In the genomic region with DNA sequence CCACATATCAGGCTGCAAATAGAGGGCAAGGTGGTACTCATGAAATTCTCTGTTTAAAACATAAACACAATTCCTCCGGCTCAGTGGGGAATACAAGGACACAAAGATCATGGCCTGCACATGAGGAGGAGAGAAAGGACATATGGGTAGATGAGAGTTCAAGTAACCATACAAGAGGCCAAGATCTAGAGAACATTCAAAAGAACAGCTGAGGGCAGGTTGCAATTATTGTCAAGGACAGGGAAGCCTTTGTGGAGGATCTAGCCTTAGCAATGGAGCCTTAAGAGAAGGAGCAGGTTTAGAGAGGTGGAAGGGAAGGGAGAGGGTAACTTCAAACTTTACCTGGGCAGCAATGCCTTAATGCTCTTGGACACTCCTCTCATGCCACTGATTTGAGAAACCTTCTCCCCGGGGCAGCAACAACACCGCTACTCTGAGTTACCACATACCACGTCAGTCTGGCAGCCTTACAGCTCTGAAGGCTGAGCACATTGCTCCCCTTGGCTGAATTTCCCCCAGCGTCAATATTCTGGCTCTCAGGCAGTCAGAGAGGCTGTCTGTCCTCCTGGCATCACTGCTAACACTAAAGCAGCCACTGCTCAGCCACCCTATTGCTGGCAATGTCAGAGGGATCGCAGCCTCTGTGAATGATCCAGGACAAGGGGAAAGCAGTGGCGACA, we compare ENCODE assay signal across 9 cellular contexts. TPM values are rescaled to one million over a fixed set of nuclear protein-coding genes. Genes with fewer than 3 reads are reported as not detected.
DNase-seq lines count a peak whose midpoint lies in the region; ATAC-seq and TF ChIP-seq lines count a peak whose summit lies in the region.
"Had no signal": no experiment of that assay in that cellular context is flagged by ENCODE, and none has a peak within 500 bp of the region (broad histone marks: within the 10 kb centered on the region; RNA-seq: fewer than 3 reads in every experiment).

No MANE protein-coding gene starts in this region.

- H3K4me3 ChIP-seq in AG10803 (ENCODE audit: low read length) (no peak overlapping the region), rectal smooth muscle tissue (ENCODE audit: low read length) (no peak overlapping the region)

- no peaks in the 10 kb centered on the region for H3K36me3 ChIP-seq in rectal smooth muscle tissue (ENCODE audit: control insufficient read depth, insufficient read depth, low read length)

- no peak overlapping the region for H3K27ac Mint-ChIP-seq in activated naive CD4-positive, alpha-beta T cell treated with anti-CD3 and anti-CD28 coated beads, Interleukin-2, amount 50 U/mL, for 72 hours

- H3K27me3 ChIP-seq in rectal smooth muscle tissue (ENCODE audit: control insufficient read depth, insufficient read depth, low read length): no peaks in the 10 kb centered on the region

- H3K27ac ChIP-seq in rectal smooth muscle tissue (ENCODE audit: low read depth, low read length): peak overlapping the region; percentile 10

- peak; percentile 64 for DNase-seq in AG10803 (ENCODE audit: low read depth)
- DNase-seq in cerebellum (ENCODE audit: low spot score): peak; percentile 45
- peak; percentile 24 to 58 for DNase-seq in hippocampal formation (lab: John Stamatoyannopoulos, UW)
- no peak for DNase-seq in activated naive CD4-positive, alpha-beta T cell treated with anti-CD3 and anti-CD28 coated beads, Interleukin-2, amount 50 U/mL, for 72 hours (ENCODE audit: low spot score in 2 of 2)
- no peak for DNase-seq in T-helper 1 cell
- no peak for DNase-seq in activated T-cell treated with anti-CD3 and anti-CD28 coated beads for 4 hours
- DNase-seq: NCI-H2029 treated with DMSO at 0.1 percent for 48 hours had no signal

- no peak for TF ChIP-seq CTCF in AG10803 (conservative IDR thresholded peaks at IDR 0.05; ENCODE audit: low read length)

- H3K4me1 ChIP-seq in rectal smooth muscle tissue (ENCODE audit: control insufficient read depth, insufficient read depth, low read length): peaks cover 9% of the 10 kb centered on the region

- no peak overlapping the region for H3K9ac ChIP-seq in rectal smooth muscle tissue (ENCODE audit: low read length)

- H3K9me3 Mint-ChIP-seq in activated naive CD4-positive, alpha-beta T cell treated with anti-CD3 and anti-CD28 coated beads, Interleukin-2, amount 50 U/mL, for 72 hours: no peaks in the 10 kb centered on the region

- no peak for ATAC-seq in activated naive CD4-positive, alpha-beta T cell treated with anti-CD3 and anti-CD28 coated beads, Interleukin-2, amount 50 U/mL, for 72 hours
- no peak for ATAC-seq in HG03378 (IDR thresholded peaks at IDR 0.05; ENCODE audit: unreplicated experiment)

- H3K36me3 Mint-ChIP-seq in activated naive CD4-positive, alpha-beta T cell treated with anti-CD3 and anti-CD28 coated beads, Interleukin-2, amount 50 U/mL, for 72 hours: peaks cover 4% of the 10 kb centered on the region in 2 donors

RNA-seq across cellular contexts. Expression of a gene that starts 55.5 kb away (rescaled TPM):
- 50.1 TPM for total RNA-seq in cerebellum
- 10 to 100 TPM; 40.0 to 58.4 TPM for total RNA-seq in activated naive CD4-positive, alpha-beta T cell treated with anti-CD3 and anti-CD28 coated beads, Interleukin-2, amount 50 U/mL, for 72 hours

Comparison
In these comparisons a context has a peak if more than half of its experiments do, and no peak if none do; other contexts are left out.
1. DNase-seq: peak in AG10803 (single experiment), cerebellum (single experiment) and hippocampal formation (2 of 2); none in activated naive CD4-positive, alpha-beta T cell treated with anti-CD3 and anti-CD28 coated beads, Interleukin-2, amount 50 U/mL, for 72 hours (0 of 2), T-helper 1 cell (0 of 5) and activated T-cell treated with anti-CD3 and anti-CD28 coated beads for 4 hours (single experiment).